1 cellular context compared by ENCODE assay signal in the genomic region with DNA sequence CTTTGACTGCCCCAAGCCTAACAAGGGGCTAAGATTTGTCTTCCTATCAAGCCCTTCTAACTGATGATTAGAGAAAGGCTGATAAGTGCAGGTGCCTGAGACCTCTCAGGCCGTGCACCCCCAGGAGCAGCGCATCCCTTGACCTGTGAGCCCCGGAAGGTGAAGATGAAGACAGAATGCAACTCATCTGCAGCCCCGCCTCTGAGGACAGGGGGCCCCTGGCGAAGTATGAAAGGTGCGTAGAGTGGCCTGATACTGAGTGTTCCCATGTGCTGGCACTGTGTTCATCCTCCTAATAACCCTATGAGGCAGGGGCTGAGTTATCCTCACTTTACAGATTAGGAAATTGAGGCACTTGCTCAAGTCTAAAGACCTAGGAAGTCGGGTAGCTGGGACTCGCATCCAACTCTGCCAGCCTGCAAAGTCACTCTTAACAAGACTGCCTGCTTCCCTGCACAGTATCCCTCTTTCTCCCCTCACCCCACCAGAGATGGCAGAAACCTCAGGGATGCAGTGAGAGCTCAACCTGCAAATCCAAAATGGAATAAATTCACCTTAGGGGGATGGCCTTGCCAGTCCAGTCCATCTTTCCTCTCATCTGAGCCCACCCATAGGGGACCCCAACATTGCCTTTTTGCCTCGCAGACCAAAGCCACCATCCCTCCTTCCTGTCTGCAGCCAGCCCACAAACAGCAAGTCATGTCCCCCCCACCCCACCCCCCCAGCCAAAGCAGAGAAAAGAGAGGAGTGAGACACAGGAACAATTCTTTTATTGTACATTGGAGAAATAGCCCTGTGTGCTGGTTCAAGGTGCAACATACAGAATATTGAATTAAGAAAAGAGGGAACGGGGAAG.
TF ChIP-seq lines count a peak whose summit lies in the region.

No MANE protein-coding gene starts in this region.

TF ChIP-seq in neural cell, 6 proteins besides CTCF, POLR2A, EP300 and RAD21 (continued from another document):
- TF ChIP-seq, protein P1, sequence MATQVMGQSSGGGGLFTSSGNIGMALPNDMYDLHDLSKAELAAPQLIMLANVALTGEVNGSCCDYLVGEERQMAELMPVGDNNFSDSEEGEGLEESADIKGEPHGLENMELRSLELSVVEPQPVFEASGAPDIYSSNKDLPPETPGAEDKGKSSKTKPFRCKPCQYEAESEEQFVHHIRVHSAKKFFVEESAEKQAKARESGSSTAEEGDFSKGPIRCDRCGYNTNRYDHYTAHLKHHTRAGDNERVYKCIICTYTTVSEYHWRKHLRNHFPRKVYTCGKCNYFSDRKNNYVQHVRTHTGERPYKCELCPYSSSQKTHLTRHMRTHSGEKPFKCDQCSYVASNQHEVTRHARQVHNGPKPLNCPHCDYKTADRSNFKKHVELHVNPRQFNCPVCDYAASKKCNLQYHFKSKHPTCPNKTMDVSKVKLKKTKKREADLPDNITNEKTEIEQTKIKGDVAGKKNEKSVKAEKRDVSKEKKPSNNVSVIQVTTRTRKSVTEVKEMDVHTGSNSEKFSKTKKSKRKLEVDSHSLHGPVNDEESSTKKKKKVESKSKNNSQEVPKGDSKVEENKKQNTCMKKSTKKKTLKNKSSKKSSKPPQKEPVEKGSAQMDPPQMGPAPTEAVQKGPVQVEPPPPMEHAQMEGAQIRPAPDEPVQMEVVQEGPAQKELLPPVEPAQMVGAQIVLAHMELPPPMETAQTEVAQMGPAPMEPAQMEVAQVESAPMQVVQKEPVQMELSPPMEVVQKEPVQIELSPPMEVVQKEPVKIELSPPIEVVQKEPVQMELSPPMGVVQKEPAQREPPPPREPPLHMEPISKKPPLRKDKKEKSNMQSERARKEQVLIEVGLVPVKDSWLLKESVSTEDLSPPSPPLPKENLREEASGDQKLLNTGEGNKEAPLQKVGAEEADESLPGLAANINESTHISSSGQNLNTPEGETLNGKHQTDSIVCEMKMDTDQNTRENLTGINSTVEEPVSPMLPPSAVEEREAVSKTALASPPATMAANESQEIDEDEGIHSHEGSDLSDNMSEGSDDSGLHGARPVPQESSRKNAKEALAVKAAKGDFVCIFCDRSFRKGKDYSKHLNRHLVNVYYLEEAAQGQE (IDR thresholded peaks at IDR 0.05; ENCODE audit: borderline replicate concordance), result no peak
- TF ChIP-seq POLR2AphosphoS5 (IDR thresholded peaks at IDR 0.05) (no peak), SMC3 (conservative IDR thresholded peaks at IDR 0.05; ENCODE audit: poor library complexity) (no peak), TAF1 (IDR thresholded peaks at IDR 0.05; ENCODE audit: low read depth) (no peak), MXI1 (conservative IDR thresholded peaks at IDR 0.05; ENCODE audit: poor library complexity, severe bottlenecking) (no peak)
